14 cellular contexts compared by ENCODE assay signal in genomic region chr6:144263786-144264185, GRCh38. TPM values are rescaled to one million over a fixed set of nuclear protein-coding genes. Genes with fewer than 3 reads are reported as not detected.
DNase-seq lines count a peak whose midpoint lies in the region; ATAC-seq and TF ChIP-seq lines count a peak whose summit lies in the region.
"Had no signal": no experiment of that assay in that cellular context is flagged by ENCODE, and none has a peak within 500 bp of the region (broad histone marks: within the 10 kb centered on the region; RNA-seq: fewer than 3 reads in every experiment).

No MANE protein-coding gene starts in this region.

- TF ChIP-seq CTCF in right atrium auricular region (IDR thresholded peaks at IDR 0.05) (no peak), endodermal cell (conservative IDR thresholded peaks at IDR 0.05) (no peak), nephron (IDR thresholded peaks at IDR 0.05; ENCODE audit: unreplicated experiment in 3 of 3) (no peak), uterus (IDR thresholded peaks at IDR 0.05) (no peak)

- H3K36me3 Mint-ChIP-seq in endodermal cell (ENCODE audit: low read depth) (peaks cover 6% of the 10 kb centered on the region), nephron (ENCODE audit: low read depth) (peaks cover 5% of the 10 kb centered on the region)

- H3K36me3 ChIP-seq in right atrium auricular region (no peaks in the 10 kb centered on the region), endodermal cell (ENCODE audit: control insufficient read depth, insufficient read depth, low read length) (no peaks in the 10 kb centered on the region), uterus (no peaks in the 10 kb centered on the region)

- H3K27me3 ChIP-seq in right atrium auricular region (no peaks in the 10 kb centered on the region), endodermal cell (ENCODE audit: control insufficient read depth, insufficient read depth, low read length, poor library complexity, severe bottlenecking) (no peaks in the 10 kb centered on the region), uterus (no peaks in the 10 kb centered on the region)

- H3K9me3 ChIP-seq in right atrium auricular region = peaks cover 0 to 7% of the 10 kb centered on the region in 2 donors
- H3K9me3 ChIP-seq in endodermal cell (ENCODE audit: control insufficient read depth, low read length) = peaks cover 16% of the 10 kb centered on the region
- H3K9me3 ChIP-seq in uterus = no peaks in the 10 kb centered on the region

- peaks cover 29% of the 10 kb centered on the region for H3K4me1 Mint-ChIP-seq in endodermal cell
- H3K4me1 Mint-ChIP-seq in nephron = peaks cover 28% of the 10 kb centered on the region
- H3K4me1 Mint-ChIP-seq in stimulated activated naive CD8-positive, alpha-beta T cell treated with anti-CD3 and anti-CD28 coated beads, Interleukin-15, amount 100 ng/mL, for 72 hours = no peaks in the 10 kb centered on the region

- H3K27ac ChIP-seq in right atrium auricular region = peak overlapping the region; percentile 44 to 79
- peak overlapping the region; percentile 83 for H3K27ac ChIP-seq in endodermal cell (ENCODE audit: low read depth, low read length)
- peak overlapping the region; percentile 58 to 66 for H3K27ac ChIP-seq in uterus

- intact Hi-C loops in Right ventricle myocardium superior (cut with DNase I) (no loop called here), uterus (cut with DNase I; ENCODE audit: low total_unique reads) (no loop called here)

- no peak for DNase-seq in right atrium auricular region (ENCODE audit: low spot score)
- DNase-seq in Right ventricle myocardium superior = no peak
- no peak for DNase-seq in endodermal cell
- DNase-seq in uterus = no peak
- DNase-seq in stimulated activated naive CD8-positive, alpha-beta T cell treated with anti-CD3 and anti-CD28 coated beads, Interleukin-15, amount 100 ng/mL, for 72 hours = no peak
- DNase-seq: activated B cell treated with CpG ODN at 0.5 μM for 24 hours, amygdala, NCI-H1417, NCI-H748 treated with DMSO at 0.1 percent for 48 hours, small intestine had no signal

- no peak for TF ChIP-seq POLR2A in uterus (IDR thresholded peaks at IDR 0.05)

- WGBS in endodermal cell (ENCODE audit: insufficient coverage in 1 of 2, insufficient read length in 1 of 2), 2 experiments = 92% methylated on average over 3 of the region's 3 CpGs; no CpG with 5 or more reads in 1 of the 2 experiments

- no peaks in the 10 kb centered on the region for H3K27me3 Mint-ChIP-seq in endodermal cell (ENCODE audit: insufficient read depth)
- no peaks in the 10 kb centered on the region for H3K27me3 Mint-ChIP-seq in nephron (ENCODE audit: low read depth)
- H3K27me3 Mint-ChIP-seq in stimulated activated naive CD8-positive, alpha-beta T cell treated with anti-CD3 and anti-CD28 coated beads, Interleukin-15, amount 100 ng/mL, for 72 hours = no peaks in the 10 kb centered on the region
- H3K27me3 Mint-ChIP-seq: activated B cell treated with CpG ODN at 0.5 μM for 24 hours had no signal

- no peak overlapping the region for H3K4me3 ChIP-seq in right atrium auricular region
- H3K4me3 ChIP-seq in endodermal cell (ENCODE audit: low read length) = no peak overlapping the region
- H3K4me3 ChIP-seq in uterus = no peak overlapping the region
- H3K4me3 ChIP-seq: GM12878 had no signal

- H3K9me3 Mint-ChIP-seq in endodermal cell (peaks cover 13% of the 10 kb centered on the region), nephron (peaks cover 2% of the 10 kb centered on the region)
- H3K9me3 Mint-ChIP-seq in stimulated activated naive CD8-positive, alpha-beta T cell treated with anti-CD3 and anti-CD28 coated beads, Interleukin-15, amount 100 ng/mL, for 72 hours = no peaks in the 10 kb centered on the region
- H3K9me3 Mint-ChIP-seq: activated B cell treated with CpG ODN at 0.5 μM for 24 hours had no signal

- H3K4me3 Mint-ChIP-seq in endodermal cell (no peak overlapping the region), nephron (no peak overlapping the region)
- H3K4me3 Mint-ChIP-seq in stimulated activated naive CD8-positive, alpha-beta T cell treated with anti-CD3 and anti-CD28 coated beads, Interleukin-15, amount 100 ng/mL, for 72 hours = no peak overlapping the region
- H3K4me3 Mint-ChIP-seq: activated B cell treated with CpG ODN at 0.5 μM for 24 hours had no signal

- ATAC-seq in Right ventricle myocardium superior (ENCODE audit: poor library complexity) (no peak), GM18517 (IDR thresholded peaks at IDR 0.05; ENCODE audit: unreplicated experiment) (no peak), GM18909 (IDR thresholded peaks at IDR 0.05; ENCODE audit: poor library complexity, unreplicated experiment) (no peak)
- no peak for ATAC-seq in stimulated activated naive CD8-positive, alpha-beta T cell treated with anti-CD3 and anti-CD28 coated beads, Interleukin-15, amount 100 ng/mL, for 72 hours
- ATAC-seq: GM12878 had no signal

- no peak overlapping the region for H3K9ac ChIP-seq in endodermal cell (ENCODE audit: extremely low read depth, low read length, poor library complexity, severe bottlenecking)

- H3K4me1 ChIP-seq in right atrium auricular region = peaks cover 0 to 27% of the 10 kb centered on the region in 2 donors
- peaks cover 17% of the 10 kb centered on the region for H3K4me1 ChIP-seq in endodermal cell (ENCODE audit: control insufficient read depth, insufficient read depth, low read length)
- H3K4me1 ChIP-seq in uterus = peaks cover 0 to 11% of the 10 kb centered on the region in 2 donors

- H3K27ac Mint-ChIP-seq in endodermal cell (peak overlapping the region; percentile 98), nephron (peak overlapping the region; percentile 87 to 97 (median 92))
- no peak overlapping the region for H3K27ac Mint-ChIP-seq in stimulated activated naive CD8-positive, alpha-beta T cell treated with anti-CD3 and anti-CD28 coated beads, Interleukin-15, amount 100 ng/mL, for 72 hours
- H3K27ac Mint-ChIP-seq: activated B cell treated with CpG ODN at 0.5 μM for 24 hours had no signal

RNA-seq across cellular contexts. Expression of gene UTRN, which starts 21.3 kb away (rescaled TPM):
- total RNA-seq in right atrium auricular region (10 to 100 TPM; 57.5 to 75.8 TPM), Right ventricle myocardium superior (65.8 TPM), endodermal cell (10 to 100 TPM; 67.7 to 79.7 TPM), uterus (100 to 1,000 TPM in 3 of 4 donors, 10 to 100 TPM in 1; 86.8 to 336 (median 231) TPM)
- polyA plus RNA-seq in endodermal cell (2013, experiment 1 of 2) = 40.1 TPM
- polyA plus RNA-seq in endodermal cell (2013, experiment 2 of 2) = 44.5 TPM

Comparison
In these comparisons a context has a peak if more than half of its experiments do, and no peak if none do; other contexts are left out.
1. H3K27ac Mint-ChIP-seq: peak in endodermal cell (single experiment) and nephron (3 of 3); none in stimulated activated naive CD8-positive, alpha-beta T cell treated with anti-CD3 and anti-CD28 coated beads, Interleukin-15, amount 100 ng/mL, for 72 hours (0 of 2).
2. Peak in every context shown above with its lines, with median percentiles within 50 percentile points of each other: H3K27ac ChIP-seq.